Comparison of ENCODE assay signal across 9 cellular contexts in genomic region chr4:163556169-163556568, GRCh38.
DNase-seq lines count a peak whose midpoint lies in the region; ATAC-seq and TF ChIP-seq lines count a peak whose summit lies in the region.
"Had no signal": no experiment of that assay in that cellular context is flagged by ENCODE, and none has a peak within 500 bp of the region (broad histone marks: within the 10 kb centered on the region; RNA-seq: fewer than 3 reads in every experiment).

No MANE protein-coding gene starts in this region.

- H3K4me1 ChIP-seq in mucosa of descending colon (ENCODE audit: low read depth) (no peaks in the 10 kb centered on the region), SJCRH30 (peaks cover 6% of the 10 kb centered on the region)

- H3K4me3 Mint-ChIP-seq in activated B cell treated with CpG ODN at 0.5 μM for 24 hours: no peak overlapping the region

- peaks cover 7% of the 10 kb centered on the region for H3K9me3 Mint-ChIP-seq in activated B cell treated with CpG ODN at 0.5 μM for 24 hours

- H3K27ac ChIP-seq in SJCRH30: no peak overlapping the region

- POLR2A ChIA-PET in activated B cell treated with CpG ODN at 0.5 μM for 24 hours (lab: Charles Lee): interaction anchor here (0.6 to 6.1 kb wide), 16 partner anchors 32 to 1557 kb away, joined by 3 to 48 read pairs (median 6); partner anchors contain the start of genes TMA16 and TMEM192

- peaks cover 73% of the 10 kb centered on the region for H3K36me3 Mint-ChIP-seq in activated B cell treated with CpG ODN at 0.5 μM for 24 hours (ENCODE audit: low read depth)

- H3K27ac Mint-ChIP-seq in activated B cell treated with CpG ODN at 0.5 μM for 24 hours: peak overlapping the region; percentile 84

- ATAC-seq in GM19438 (IDR thresholded peaks at IDR 0.05; ENCODE audit: low read depth, unreplicated experiment): peak; percentile 52
- peak; percentile 35 for ATAC-seq in activated B cell treated with CpG ODN at 0.5 μM for 24 hours (ENCODE audit: low read depth)
- no peak for ATAC-seq in mucosa of descending colon
- no peak for ATAC-seq in GM19455 (IDR thresholded peaks at IDR 0.05; ENCODE audit: unreplicated experiment)

- H3K27me3 ChIP-seq in SJCRH30: no peaks in the 10 kb centered on the region

- H3K4me3 ChIP-seq in mucosa of descending colon (no peak overlapping the region), SJCRH30 (no peak overlapping the region)

- no peaks in the 10 kb centered on the region for H3K27me3 Mint-ChIP-seq in activated B cell treated with CpG ODN at 0.5 μM for 24 hours

- intact Hi-C loops in activated B cell treated with CpG ODN at 0.5 μM for 24 hours (cut with micrococcal nuclease): loop anchor here (10.0 kb wide), 1 partner anchor 369 kb away; no protein-coding TSS in a partner anchor
- intact Hi-C loops in mucosa of descending colon (cut with DNase I, micrococcal nuclease): loop anchor here (5.0 to 10.0 kb wide), 2 partner anchors 126 to 1179 kb away; no protein-coding TSS in a partner anchor

- CTCF ChIA-PET in activated B cell treated with CpG ODN at 0.5 μM for 24 hours (lab: Charles Lee): interaction anchor here (0.6 to 15.3 kb wide), 37 partner anchors 8 to 1178 kb away, joined by 3 to 767 read pairs (median 5); partner anchors contain the start of gene TMA16

- H3K36me3 ChIP-seq in mucosa of descending colon (ENCODE audit: low read depth) (no peaks in the 10 kb centered on the region), SJCRH30 (no peaks in the 10 kb centered on the region)

- DNase-seq in AML-193 (lab: John Stamatoyannopoulos, UW): peak; percentile 18 to 39
- peak; percentile 51 to 63 for DNase-seq in Kasumi-1 (lab: John Stamatoyannopoulos, UW)
- DNase-seq in activated B cell treated with CpG ODN at 0.5 μM for 24 hours: no peak
- DNase-seq in mucosa of descending colon: no peak
- no peak for DNase-seq in cerebellar cortex (ENCODE audit: low spot score)
- DNase-seq in SJCRH30: no peak
- DNase-seq: activated naive CD4-positive, alpha-beta T cell treated with Interleukin-2 at 50 U/mL for 16 hours had no signal

- peaks cover 77% of the 10 kb centered on the region for H3K4me1 Mint-ChIP-seq in activated B cell treated with CpG ODN at 0.5 μM for 24 hours

- H3K9me3 ChIP-seq in mucosa of descending colon (no peaks in the 10 kb centered on the region), SJCRH30 (replicated peaks) (no peaks in the 10 kb centered on the region)

- no peak for TF ChIP-seq CTCF in activated B cell treated with CpG ODN at 0.5 μM for 24 hours (IDR thresholded peaks at IDR 0.05)
- no peak for TF ChIP-seq CTCF in mucosa of descending colon (IDR thresholded peaks at IDR 0.05)

Comparison
In these comparisons a context has a peak if more than half of its experiments do, and no peak if none do; other contexts are left out.
1. DNase-seq: peak in AML-193 (2 of 2) and Kasumi-1 (2 of 2); none in activated B cell treated with CpG ODN at 0.5 μM for 24 hours (single experiment), mucosa of descending colon (0 of 3), cerebellar cortex (single experiment) and SJCRH30 (0 of 2).
2. ATAC-seq: peak in GM19438 (single experiment) and activated B cell treated with CpG ODN at 0.5 μM for 24 hours (single experiment); none in mucosa of descending colon (single experiment) and GM19455 (single experiment).